Comparison of ENCODE assay signal across 1 cellular context in the genomic region with DNA sequence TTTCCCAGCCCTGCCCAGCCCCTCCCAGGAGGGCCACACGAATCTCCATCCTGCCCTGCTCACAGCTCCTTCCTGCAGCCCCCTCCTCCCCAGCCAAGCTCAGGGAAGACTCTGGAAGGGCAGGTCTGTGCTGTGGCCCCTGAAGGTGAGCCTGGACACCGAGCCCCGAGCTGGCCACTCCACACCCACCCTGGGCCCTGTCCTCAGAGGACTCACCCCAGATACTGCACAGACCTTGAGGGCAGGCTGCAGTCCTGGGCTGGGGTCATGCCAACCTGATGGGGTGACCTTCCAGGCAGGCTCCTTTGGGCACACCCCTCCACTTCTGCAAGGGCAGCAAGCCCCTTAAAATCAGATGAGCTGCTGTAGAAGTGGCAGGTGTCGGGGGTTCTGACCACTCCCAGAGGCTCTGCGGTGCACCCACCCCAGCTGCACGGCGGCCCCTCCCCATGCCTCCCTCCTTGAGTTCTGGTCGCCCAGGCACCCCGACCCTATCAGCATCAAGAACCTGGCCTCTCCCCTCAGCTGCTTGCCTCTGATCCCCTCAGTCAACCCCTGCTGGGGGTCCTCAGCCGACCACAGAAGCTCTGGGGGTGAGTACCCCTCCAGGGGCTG.
TF ChIP-seq lines count a peak whose summit lies in the region.

No MANE protein-coding gene starts in this region.

TF ChIP-seq in HepG2, 621 proteins besides CTCF, POLR2A, EP300 and RAD21:
- TF ChIP-seq IKZF1 (IDR thresholded peaks at IDR 0.05) (no peak), RNF2 (conservative IDR thresholded peaks at IDR 0.05; ENCODE audit: low read depth) (no peak), GTF3A (CRISPR knock-in tag; conservative IDR thresholded peaks at IDR 0.05) (no peak), ZNF17 (CRISPR knock-in tag; IDR thresholded peaks at IDR 0.05) (no peak), ZNF143 (CRISPR knock-in tag; IDR thresholded peaks at IDR 0.05) (no peak), ZNF317 (CRISPR knock-in tag; IDR thresholded peaks at IDR 0.05) (no peak), RXRA (CRISPR knock-in tag; IDR thresholded peaks at IDR 0.05) (no peak)
- TF ChIP-seq, protein P1, sequence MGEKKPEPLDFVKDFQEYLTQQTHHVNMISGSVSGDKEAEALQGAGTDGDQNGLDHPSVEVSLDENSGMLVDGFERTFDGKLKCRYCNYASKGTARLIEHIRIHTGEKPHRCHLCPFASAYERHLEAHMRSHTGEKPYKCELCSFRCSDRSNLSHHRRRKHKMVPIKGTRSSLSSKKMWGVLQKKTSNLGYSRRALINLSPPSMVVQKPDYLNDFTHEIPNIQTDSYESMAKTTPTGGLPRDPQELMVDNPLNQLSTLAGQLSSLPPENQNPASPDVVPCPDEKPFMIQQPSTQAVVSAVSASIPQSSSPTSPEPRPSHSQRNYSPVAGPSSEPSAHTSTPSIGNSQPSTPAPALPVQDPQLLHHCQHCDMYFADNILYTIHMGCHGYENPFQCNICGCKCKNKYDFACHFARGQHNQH (CRISPR knock-in tag; IDR thresholded peaks at IDR 0.05) = no peak
- TF ChIP-seq, protein P2, sequence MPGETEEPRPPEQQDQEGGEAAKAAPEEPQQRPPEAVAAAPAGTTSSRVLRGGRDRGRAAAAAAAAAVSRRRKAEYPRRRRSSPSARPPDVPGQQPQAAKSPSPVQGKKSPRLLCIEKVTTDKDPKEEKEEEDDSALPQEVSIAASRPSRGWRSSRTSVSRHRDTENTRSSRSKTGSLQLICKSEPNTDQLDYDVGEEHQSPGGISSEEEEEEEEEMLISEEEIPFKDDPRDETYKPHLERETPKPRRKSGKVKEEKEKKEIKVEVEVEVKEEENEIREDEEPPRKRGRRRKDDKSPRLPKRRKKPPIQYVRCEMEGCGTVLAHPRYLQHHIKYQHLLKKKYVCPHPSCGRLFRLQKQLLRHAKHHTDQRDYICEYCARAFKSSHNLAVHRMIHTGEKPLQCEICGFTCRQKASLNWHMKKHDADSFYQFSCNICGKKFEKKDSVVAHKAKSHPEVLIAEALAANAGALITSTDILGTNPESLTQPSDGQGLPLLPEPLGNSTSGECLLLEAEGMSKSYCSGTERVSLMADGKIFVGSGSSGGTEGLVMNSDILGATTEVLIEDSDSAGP (CRISPR knock-in tag; IDR thresholded peaks at IDR 0.05; ENCODE audit: borderline replicate concordance) = no peak
- TF ChIP-seq, protein P3, sequence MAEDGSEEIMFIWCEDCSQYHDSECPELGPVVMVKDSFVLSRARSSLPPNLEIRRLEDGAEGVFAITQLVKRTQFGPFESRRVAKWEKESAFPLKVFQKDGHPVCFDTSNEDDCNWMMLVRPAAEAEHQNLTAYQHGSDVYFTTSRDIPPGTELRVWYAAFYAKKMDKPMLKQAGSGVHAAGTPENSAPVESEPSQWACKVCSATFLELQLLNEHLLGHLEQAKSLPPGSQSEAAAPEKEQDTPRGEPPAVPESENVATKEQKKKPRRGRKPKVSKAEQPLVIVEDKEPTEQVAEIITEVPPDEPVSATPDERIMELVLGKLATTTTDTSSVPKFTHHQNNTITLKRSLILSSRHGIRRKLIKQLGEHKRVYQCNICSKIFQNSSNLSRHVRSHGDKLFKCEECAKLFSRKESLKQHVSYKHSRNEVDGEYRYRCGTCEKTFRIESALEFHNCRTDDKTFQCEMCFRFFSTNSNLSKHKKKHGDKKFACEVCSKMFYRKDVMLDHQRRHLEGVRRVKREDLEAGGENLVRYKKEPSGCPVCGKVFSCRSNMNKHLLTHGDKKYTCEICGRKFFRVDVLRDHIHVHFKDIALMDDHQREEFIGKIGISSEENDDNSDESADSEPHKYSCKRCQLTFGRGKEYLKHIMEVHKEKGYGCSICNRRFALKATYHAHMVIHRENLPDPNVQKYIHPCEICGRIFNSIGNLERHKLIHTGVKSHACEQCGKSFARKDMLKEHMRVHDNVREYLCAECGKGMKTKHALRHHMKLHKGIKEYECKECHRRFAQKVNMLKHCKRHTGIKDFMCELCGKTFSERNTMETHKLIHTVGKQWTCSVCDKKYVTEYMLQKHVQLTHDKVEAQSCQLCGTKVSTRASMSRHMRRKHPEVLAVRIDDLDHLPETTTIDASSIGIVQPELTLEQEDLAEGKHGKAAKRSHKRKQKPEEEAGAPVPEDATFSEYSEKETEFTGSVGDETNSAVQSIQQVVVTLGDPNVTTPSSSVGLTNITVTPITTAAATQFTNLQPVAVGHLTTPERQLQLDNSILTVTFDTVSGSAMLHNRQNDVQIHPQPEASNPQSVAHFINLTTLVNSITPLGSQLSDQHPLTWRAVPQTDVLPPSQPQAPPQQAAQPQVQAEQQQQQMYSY (CRISPR knock-in tag; IDR thresholded peaks at IDR 0.05) = no peak
